In genomic region chr22:30436196-30436595, GRCh38 we compare ENCODE assay signal across 1 cellular context.
TF ChIP-seq lines count a peak whose summit lies in the region.

No MANE protein-coding gene starts in this region.

TF ChIP-seq in GM12878, 131 proteins besides CTCF, POLR2A, EP300 and RAD21:
- TF ChIP-seq BHLHE40 (IDR thresholded peaks at IDR 0.05; ENCODE audit: borderline replicate concordance in 1 of 2, low read depth in 2 of 2, low read length in 1 of 2) (no peak), IRF5 (IDR thresholded peaks at IDR 0.05; ENCODE audit: borderline replicate concordance) (no peak), SP1 (IDR thresholded peaks at IDR 0.05; ENCODE audit: low read depth, low read length) (no peak), DPF2 (IDR thresholded peaks at IDR 0.05) (no peak), ATF2 (IDR thresholded peaks at IDR 0.05; ENCODE audit: low read length) (no peak), MTA2 (IDR thresholded peaks at IDR 0.05; ENCODE audit: low read depth) (no peak), MXI1 (IDR thresholded peaks at IDR 0.05; ENCODE audit: low read depth, low read length) (no peak), USF1 (IDR thresholded peaks at IDR 0.05; ENCODE audit: borderline replicate concordance, extremely low read length, insufficient read depth, low read depth, low read length) (no peak), RCOR1 (conservative IDR thresholded peaks at IDR 0.05; ENCODE audit: low read depth, low read length) (no peak), ZZZ3 (IDR thresholded peaks at IDR 0.05; ENCODE audit: control insufficient read depth, insufficient read length, low read depth) (no peak), BACH1 (IDR thresholded peaks at IDR 0.05; ENCODE audit: borderline replicate concordance) (no peak)
